In the genomic region with DNA sequence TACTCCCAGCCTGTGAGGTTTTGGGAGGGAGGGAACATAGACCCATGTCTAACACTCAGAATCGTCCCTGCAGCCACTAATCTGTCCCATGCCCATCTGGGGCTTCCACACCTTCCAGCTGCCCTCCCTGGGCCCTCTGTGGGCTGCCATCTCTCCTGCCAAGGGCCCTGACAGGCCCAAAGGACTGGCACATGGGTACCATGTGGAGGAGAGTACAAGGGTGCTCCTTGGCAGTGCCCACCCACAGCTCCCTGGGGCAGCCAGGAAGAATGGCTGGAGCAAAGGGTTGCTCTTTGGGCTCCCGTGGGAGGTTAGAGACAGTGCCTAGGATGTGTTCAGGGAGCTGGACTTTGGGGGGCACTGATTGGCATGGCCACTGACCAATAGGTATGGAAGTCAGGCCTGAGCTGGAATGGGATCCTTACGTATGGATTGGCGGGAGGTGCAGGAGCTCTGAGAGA, we compare ENCODE assay signal across 10 cellular contexts. TPM values are rescaled to one million over a fixed set of nuclear protein-coding genes. Genes with fewer than 3 reads are reported as not detected.
DNase-seq lines count a peak whose midpoint lies in the region; ATAC-seq lines count a peak whose summit lies in the region.
"Had no signal": no experiment of that assay in that cellular context is flagged by ENCODE, and none has a peak within 500 bp of the region (broad histone marks: within the 10 kb centered on the region; RNA-seq: fewer than 3 reads in every experiment).

No MANE protein-coding gene starts in this region.

- H3K4me3 Mint-ChIP-seq in activated CD8-positive, alpha-beta T cell treated with anti-CD3 and anti-CD28 coated beads, Interleukin-2, amount 10 ng/mL, durations not matched to agents 7 days and 5 days, result no peak overlapping the region
- no peak overlapping the region for H3K4me3 Mint-ChIP-seq in stimulated activated memory B cell treated with anti-CD40 and anti-IgM and Interleukin-4, amounts not matched to agents 10 μg/mL and 1 μg/mL and 100 μg/mL, for 72 hours
- H3K4me3 Mint-ChIP-seq: HFFc6 had no signal

- POLR2A ChIA-PET in activated CD8-positive, alpha-beta T cell treated with anti-CD3 and anti-CD28 coated beads, Interleukin-2, amount 10 ng/mL, durations not matched to agents 7 days and 5 days (lab: Charles Lee), result no interaction called here

- H3K9me3 Mint-ChIP-seq in activated CD8-positive, alpha-beta T cell treated with anti-CD3 and anti-CD28 coated beads, Interleukin-2, amount 10 ng/mL, durations not matched to agents 7 days and 5 days (ENCODE audit: insufficient read depth), result no peaks in the 10 kb centered on the region
- H3K9me3 Mint-ChIP-seq in stimulated activated memory B cell treated with anti-CD40 and anti-IgM and Interleukin-4, amounts not matched to agents 10 μg/mL and 1 μg/mL and 100 μg/mL, for 72 hours, result no peaks in the 10 kb centered on the region
- H3K9me3 Mint-ChIP-seq: HFFc6 had no signal

- peak overlapping the region; percentile 39 for H3K27ac Mint-ChIP-seq in activated CD8-positive, alpha-beta T cell treated with anti-CD3 and anti-CD28 coated beads, Interleukin-2, amount 10 ng/mL, durations not matched to agents 7 days and 5 days
- H3K27ac Mint-ChIP-seq in stimulated activated memory B cell treated with anti-CD40 and anti-IgM and Interleukin-4, amounts not matched to agents 10 μg/mL and 1 μg/mL and 100 μg/mL, for 72 hours, result peak overlapping the region; percentile 78
- H3K27ac Mint-ChIP-seq: HFFc6 had no signal

- H3K36me3 Mint-ChIP-seq in activated CD8-positive, alpha-beta T cell treated with anti-CD3 and anti-CD28 coated beads, Interleukin-2, amount 10 ng/mL, durations not matched to agents 7 days and 5 days (ENCODE audit: low read depth), result peaks cover 24% of the 10 kb centered on the region
- H3K36me3 Mint-ChIP-seq in stimulated activated memory B cell treated with anti-CD40 and anti-IgM and Interleukin-4, amounts not matched to agents 10 μg/mL and 1 μg/mL and 100 μg/mL, for 72 hours, result peaks cover 49% of the 10 kb centered on the region

- H3K27me3 Mint-ChIP-seq in activated CD8-positive, alpha-beta T cell treated with anti-CD3 and anti-CD28 coated beads, Interleukin-2, amount 10 ng/mL, durations not matched to agents 7 days and 5 days (ENCODE audit: low read depth), result no peaks in the 10 kb centered on the region
- H3K27me3 Mint-ChIP-seq in stimulated activated memory B cell treated with anti-CD40 and anti-IgM and Interleukin-4, amounts not matched to agents 10 μg/mL and 1 μg/mL and 100 μg/mL, for 72 hours, result no peaks in the 10 kb centered on the region

- no peak for ATAC-seq in activated CD8-positive, alpha-beta T cell treated with anti-CD3 and anti-CD28 coated beads, Interleukin-2, amount 10 ng/mL, durations not matched to agents 7 days and 5 days
- no peak for ATAC-seq in stimulated activated memory B cell treated with anti-CD40 and anti-IgM and Interleukin-4, amounts not matched to agents 10 μg/mL and 1 μg/mL and 100 μg/mL, for 72 hours
- no peak for ATAC-seq in HG03432 (IDR thresholded peaks at IDR 0.05; ENCODE audit: unreplicated experiment)
- ATAC-seq: psoas muscle had no signal

- CTCF ChIA-PET in activated CD8-positive, alpha-beta T cell treated with anti-CD3 and anti-CD28 coated beads, Interleukin-2, amount 10 ng/mL, durations not matched to agents 7 days and 5 days (lab: Charles Lee), result interaction anchor here (0.8 to 7.9 kb wide), 8 partner anchors 10 to 289 kb away, joined by 3 to 63 read pairs (median 6); a partner anchor contains a TSS

- peaks cover 13% of the 10 kb centered on the region for H3K4me1 Mint-ChIP-seq in activated CD8-positive, alpha-beta T cell treated with anti-CD3 and anti-CD28 coated beads, Interleukin-2, amount 10 ng/mL, durations not matched to agents 7 days and 5 days (ENCODE audit: low read depth)
- peaks cover 75% of the 10 kb centered on the region for H3K4me1 Mint-ChIP-seq in stimulated activated memory B cell treated with anti-CD40 and anti-IgM and Interleukin-4, amounts not matched to agents 10 μg/mL and 1 μg/mL and 100 μg/mL, for 72 hours

- peak; percentile 4 for DNase-seq in activated CD4-positive, alpha-beta T cell treated with anti-CD3 and anti-CD28 coated beads for 1 hour
- no peak for DNase-seq in activated CD4-positive, alpha-beta T cell treated with anti-CD3 and anti-CD28 coated beads, Interleukin-2, amount 50 U/mL, for 4 hours
- DNase-seq in activated CD8-positive, alpha-beta T cell treated with anti-CD3 and anti-CD28 coated beads, Interleukin-2, amount 10 ng/mL, durations not matched to agents 7 days and 5 days, result peak; percentile 8
- DNase-seq in iPS-NIHi11 (ENCODE audit: low spot score) (peak; percentile 2), HK-2 (ENCODE audit: unreplicated experiment) (no peak), occipital lobe (lab: John Stamatoyannopoulos, UW) (no peak)
- DNase-seq: HFFc6, psoas muscle had no signal

RNA-seq across cellular contexts. Expression of a gene that starts 56.8 kb away (rescaled TPM):
- total RNA-seq in activated CD8-positive, alpha-beta T cell treated with anti-CD3 and anti-CD28 coated beads, Interleukin-2, amount 10 ng/mL, durations not matched to agents 7 days and 5 days, result 10 to 100 TPM; 68.2 to 72.9 TPM
- 8.3 TPM for total RNA-seq in occipital lobe

Comparison
In these comparisons a context has a peak if more than half of its experiments do, and no peak if none do; other contexts are left out.
1. DNase-seq: peak in activated CD4-positive, alpha-beta T cell treated with anti-CD3 and anti-CD28 coated beads for 1 hour (single experiment), activated CD8-positive, alpha-beta T cell treated with anti-CD3 and anti-CD28 coated beads, Interleukin-2, amount 10 ng/mL, durations not matched to agents 7 days and 5 days (single experiment) and iPS-NIHi11 (single experiment); none in activated CD4-positive, alpha-beta T cell treated with anti-CD3 and anti-CD28 coated beads, Interleukin-2, amount 50 U/mL, for 4 hours (0 of 2), HK-2 (single experiment) and occipital lobe (single experiment).